ENCODE assay signal across 1 cellular context in genomic region chr7:107207459-107207858, GRCh38.
TF ChIP-seq lines count a peak whose summit lies in the region.

No MANE protein-coding gene starts in this region.

TF ChIP-seq in SK-N-SH treated with all-trans-retinoic acid at 6 μM for 48 hours, 23 proteins besides CTCF, POLR2A, EP300 and RAD21 (continued from another document):
- TF ChIP-seq TSHZ2 (CRISPR knock-in tag; IDR thresholded peaks at IDR 0.05) (no peak), ESRRG (CRISPR knock-in tag; IDR thresholded peaks at IDR 0.05) (no peak), ZFP30 (CRISPR knock-in tag; IDR thresholded peaks at IDR 0.05) (no peak)
TF ChIP-seq in SK-N-SH treated with all-trans-retinoic acid at 6 μM for 48 hours: peak in this region for 0.
